ENCODE assay signal across 11 cellular contexts in the genomic region with DNA sequence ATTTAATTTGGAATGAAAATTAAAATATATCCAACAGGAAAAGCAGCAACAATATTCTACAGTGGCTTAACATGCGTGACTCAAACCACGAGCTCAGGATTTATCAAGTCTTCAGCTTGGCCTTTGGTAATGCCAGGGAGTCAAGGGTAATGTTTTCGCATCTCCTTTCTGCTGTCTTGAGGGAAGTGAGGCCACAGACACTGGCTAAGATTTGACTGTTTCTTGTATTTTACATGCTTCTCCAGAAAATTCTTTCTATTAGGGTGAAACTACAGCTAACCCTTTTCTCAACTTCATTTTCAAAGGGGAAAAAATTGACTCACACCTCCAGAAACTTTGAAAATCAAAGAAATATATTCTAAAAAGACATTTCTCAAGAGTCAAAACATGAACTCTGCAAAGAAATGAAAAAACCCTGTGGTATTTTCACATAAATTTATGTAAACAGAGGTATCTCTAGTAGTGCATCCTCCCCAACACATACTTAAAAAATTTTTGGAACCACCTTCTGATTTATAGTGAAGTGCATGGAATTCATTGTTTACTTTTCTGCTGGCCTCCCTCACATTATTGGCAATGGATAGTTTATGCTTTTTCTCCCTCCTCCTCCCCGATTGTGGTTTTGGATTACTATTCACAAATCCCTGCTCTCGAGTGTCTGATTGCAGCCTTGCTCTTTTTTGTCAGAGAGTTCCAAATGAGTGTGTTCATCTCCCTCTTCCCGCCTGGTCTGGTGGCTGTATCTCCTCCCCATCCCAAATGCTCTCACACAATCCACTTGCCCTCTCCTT. TPM values are rescaled to one million over a fixed set of nuclear protein-coding genes. Genes with fewer than 3 reads are reported as not detected.
DNase-seq lines count a peak whose midpoint lies in the region; ATAC-seq and TF ChIP-seq lines count a peak whose summit lies in the region.
"Had no signal": no experiment of that assay in that cellular context is flagged by ENCODE, and none has a peak within 500 bp of the region (broad histone marks: within the 10 kb centered on the region; RNA-seq: fewer than 3 reads in every experiment).

No MANE protein-coding gene starts in this region.

- H3K4me2 ChIP-seq in GM23338, result no peak overlapping the region
- H3K4me2 ChIP-seq in mesenchymal stem cell (ENCODE audit: low read length, poor library complexity, severe bottlenecking), result no peak overlapping the region

- no peak overlapping the region for H3K23ac ChIP-seq in mesenchymal stem cell (ENCODE audit: low read length in 2 of 2)

- H2AK5ac ChIP-seq in mesenchymal stem cell (ENCODE audit: low read length, severe bottlenecking), result no peak overlapping the region

- no peak overlapping the region for H3K4ac ChIP-seq in mesenchymal stem cell (ENCODE audit: low read depth in 1 of 2, low read length in 2 of 2)

- H2BK15ac ChIP-seq in mesenchymal stem cell (ENCODE audit: low read depth, poor library complexity, severe bottlenecking), result no peak overlapping the region

- H3K4me1 ChIP-seq in GM23338 (ENCODE audit: insufficient read depth) (peaks cover 6% of the 10 kb centered on the region; the same call in 1 of the 2 replicates), mesenchymal stem cell (ENCODE audit: control insufficient read depth, insufficient read depth, low read depth, low read length) (peaks cover 13% of the 10 kb centered on the region)

- no peaks in the 10 kb centered on the region for H3K9me2 ChIP-seq in GM23338 (ENCODE audit: insufficient read depth)

- ATAC-seq in GM23338, result no peak
- peak; percentile 24 for ATAC-seq in activated CD8-positive, alpha-beta T cell treated with anti-CD3 and anti-CD28 coated beads for 36 hours
- no peak for ATAC-seq in GM21825 (IDR thresholded peaks at IDR 0.05; ENCODE audit: unreplicated experiment)
- ATAC-seq in GM18907 (IDR thresholded peaks at IDR 0.05; ENCODE audit: unreplicated experiment), result no peak
- ATAC-seq in Right ventricle myocardium superior (ENCODE audit: poor library complexity), result no peak

- no peak overlapping the region for H2BK12ac ChIP-seq in mesenchymal stem cell (ENCODE audit: low read length in 2 of 2)

- no peak overlapping the region for H2BK5ac ChIP-seq in mesenchymal stem cell (ENCODE audit: low read depth, low read length, poor library complexity, severe bottlenecking)

- H3K27me3 Mint-ChIP-seq in GM23338 (ENCODE audit: insufficient read depth, low read depth, poor library complexity), result peaks cover 1% of the 10 kb centered on the region
- no peaks in the 10 kb centered on the region for H3K27me3 Mint-ChIP-seq in activated CD8-positive, alpha-beta T cell treated with anti-CD3 and anti-CD28 coated beads for 36 hours

- H3K36me3 ChIP-seq in GM23338 (ENCODE audit: insufficient read depth) (no peaks in the 10 kb centered on the region), mesenchymal stem cell (ENCODE audit: control insufficient read depth in 1 of 2, insufficient read depth in 2 of 2, low read depth in 1 of 2, low read length in 2 of 2) (peaks cover 0 to 98% of the 10 kb centered on the region in 2 experiments)

- 51% methylated on average over 6 of the region's 6 CpGs for WGBS in mesenchymal stem cell

- H3K4me3 Mint-ChIP-seq in GM23338, result no peak overlapping the region
- no peak overlapping the region for H3K4me3 Mint-ChIP-seq in activated CD8-positive, alpha-beta T cell treated with anti-CD3 and anti-CD28 coated beads for 36 hours
- H3K4me3 Mint-ChIP-seq: dendritic cell treated with granulocyte-macrophage colony-stimulating factor and Interleukin-4, amounts not matched to agents 40 ng/mL and 50 ng/mL, for 4 days had no signal

- DNase-seq in AG09319 (ENCODE audit: extremely low read depth, low read depth), result peak; percentile 73
- no peak for DNase-seq in GM23338 (ENCODE audit: low spot score)
- no peak for DNase-seq in activated CD8-positive, alpha-beta T cell treated with anti-CD3 and anti-CD28 coated beads for 36 hours
- DNase-seq in mesenchymal stem cell, result peak; percentile 38
- DNase-seq in Right ventricle myocardium superior, result no peak
- no peak for DNase-seq in hypothalamus (lab: John Stamatoyannopoulos, UW)
- DNase-seq: DMS153, NCI-H82 had no signal

- H3K27me3 ChIP-seq in GM23338 (ENCODE audit: insufficient read depth), result no peaks in the 10 kb centered on the region
- no peaks in the 10 kb centered on the region for H3K27me3 ChIP-seq in mesenchymal stem cell (ENCODE audit: control insufficient read depth in 1 of 2, insufficient read depth in 1 of 2, low read length in 2 of 2)

- H4K20me1 ChIP-seq in GM23338 (replicated peaks; ENCODE audit: insufficient read depth), result no peaks in the 10 kb centered on the region

- H3K27ac Mint-ChIP-seq in GM23338, result peak overlapping the region; percentile 13; the same call in 1 of the 2 replicates
- H3K27ac Mint-ChIP-seq in activated CD8-positive, alpha-beta T cell treated with anti-CD3 and anti-CD28 coated beads for 36 hours, result no peak overlapping the region
- H3K27ac Mint-ChIP-seq: dendritic cell treated with granulocyte-macrophage colony-stimulating factor and Interleukin-4, amounts not matched to agents 40 ng/mL and 50 ng/mL, for 4 days had no signal

- peaks cover 8% of the 10 kb centered on the region for H3K4me1 Mint-ChIP-seq in GM23338
- H3K4me1 Mint-ChIP-seq in activated CD8-positive, alpha-beta T cell treated with anti-CD3 and anti-CD28 coated beads for 36 hours (ENCODE audit: low read depth), result peaks cover 56% of the 10 kb centered on the region

- no peaks in the 10 kb centered on the region for H3K36me3 Mint-ChIP-seq in GM23338 (ENCODE audit: low read depth)
- H3K36me3 Mint-ChIP-seq in activated CD8-positive, alpha-beta T cell treated with anti-CD3 and anti-CD28 coated beads for 36 hours (ENCODE audit: low read depth), result peaks cover 26% of the 10 kb centered on the region

- H3K79me2 ChIP-seq in GM23338 (replicated peaks; ENCODE audit: insufficient read depth), result no peaks in the 10 kb centered on the region

- intact Hi-C loops in activated CD8-positive, alpha-beta T cell treated with anti-CD3 and anti-CD28 coated beads for 36 hours (cut with micrococcal nuclease), result no loop called here
- intact Hi-C loops in Right ventricle myocardium superior (cut with DNase I), result no loop called here

- H4K91ac ChIP-seq in mesenchymal stem cell (ENCODE audit: low read length), result no peak overlapping the region

- H3K4me3 ChIP-seq in GM23338 (no peak overlapping the region), mesenchymal stem cell (ENCODE audit: insufficient read depth in 1 of 2, low read depth in 1 of 2, low read length in 2 of 2) (no peak overlapping the region)

- H3K27ac ChIP-seq in GM23338 (ENCODE audit: low read depth) (no peak overlapping the region), mesenchymal stem cell (ENCODE audit: low read length, poor library complexity, severe bottlenecking) (no peak overlapping the region)

- H3K79me1 ChIP-seq in mesenchymal stem cell (replicated peaks; ENCODE audit: low read length, poor library complexity, severe bottlenecking), result no peaks in the 10 kb centered on the region

- POLR2A ChIA-PET in activated CD8-positive, alpha-beta T cell treated with anti-CD3 and anti-CD28 coated beads for 36 hours (lab: Charles Lee), result interaction anchor here (0.7 to 1.2 kb wide), 2 partner anchors 44 to 72 kb away, joined by 3 to 4 read pairs; no protein-coding TSS in a partner anchor

- CTCF ChIA-PET in activated CD8-positive, alpha-beta T cell treated with anti-CD3 and anti-CD28 coated beads for 36 hours (lab: Charles Lee), result interaction anchor here (1.0 to 2.0 kb wide), 3 partner anchors 12 to 92 kb away, joined by 3 to 6 read pairs (median 4); no protein-coding TSS in a partner anchor

- H3K18ac ChIP-seq in mesenchymal stem cell (ENCODE audit: low read depth in 1 of 2, low read length in 2 of 2), result no peak overlapping the region

- peak overlapping the region; percentile 50 for H3K9ac ChIP-seq in mesenchymal stem cell (ENCODE audit: low read length)

- H4K8ac ChIP-seq in mesenchymal stem cell (ENCODE audit: low read length), result no peak overlapping the region

- H2BK120ac ChIP-seq in mesenchymal stem cell (ENCODE audit: low read depth, low read length), result no peak overlapping the region

- no peaks in the 10 kb centered on the region for H3F3A ChIP-seq in GM23338 (replicated peaks; ENCODE audit: low read depth)

- no peaks in the 10 kb centered on the region for H3K9me3 ChIP-seq in mesenchymal stem cell (ENCODE audit: control insufficient read depth, low read length)

- no peak overlapping the region for H3K14ac ChIP-seq in mesenchymal stem cell (ENCODE audit: low read length in 2 of 2)

- no peaks in the 10 kb centered on the region for H3K9me3 Mint-ChIP-seq in GM23338
- H3K9me3 Mint-ChIP-seq in activated CD8-positive, alpha-beta T cell treated with anti-CD3 and anti-CD28 coated beads for 36 hours, result no peaks in the 10 kb centered on the region
- H3K9me3 Mint-ChIP-seq: dendritic cell treated with granulocyte-macrophage colony-stimulating factor and Interleukin-4, amounts not matched to agents 40 ng/mL and 50 ng/mL, for 4 days had no signal

- H2AFZ ChIP-seq in GM23338 (no peak overlapping the region), mesenchymal stem cell (ENCODE audit: low read depth, low read length) (no peak overlapping the region)

- TF ChIP-seq CTCF in AG09319 (IDR thresholded peaks at IDR 0.05; ENCODE audit: low read depth, low read length) (no peak), GM23338 (conservative IDR thresholded peaks at IDR 0.05; ENCODE audit: low read depth in 2 of 2) (no peak)
- TF ChIP-seq CTCF in activated CD8-positive, alpha-beta T cell treated with anti-CD3 and anti-CD28 coated beads for 36 hours (IDR thresholded peaks at IDR 0.05), result no peak

TF ChIP-seq in GM23338, 12 proteins besides CTCF, POLR2A, EP300 and RAD21 (continues in another document):
- TF ChIP-seq JUNB (IDR thresholded peaks at IDR 0.05; ENCODE audit: unreplicated experiment) (no peak), STAT1 (IDR thresholded peaks at IDR 0.05; ENCODE audit: unreplicated experiment) (no peak)

RNA-seq across cellular contexts. Expression of a gene that starts 48.7 kb away (rescaled TPM):
- total RNA-seq in GM23338 (2014; rRNA removed; shearing (Covaris generic)), result 2.8 and 4.1 TPM in 2 replicates
- 1.0 and 1.5 TPM in 2 replicates for polyA plus RNA-seq in GM23338 (2016; fragmentation: Nextera tagmentation; extraction: Ambion mirVana)
- 10 to 100 TPM; 25.9 to 26.4 TPM for total RNA-seq in activated CD8-positive, alpha-beta T cell treated with anti-CD3 and anti-CD28 coated beads for 36 hours
- 80.0 TPM for polyA plus RNA-seq in mesenchymal stem cell (2013, experiment 1 of 2)
- 82.7 TPM for polyA plus RNA-seq in mesenchymal stem cell (2013, experiment 2 of 2)
- 3.8 TPM for total RNA-seq in Right ventricle myocardium superior

Comparison
In these comparisons a context has a peak if more than half of its experiments do, and no peak if none do; other contexts are left out.
1. DNase-seq: peak in AG09319 (single experiment) and mesenchymal stem cell (single experiment); none in GM23338 (single experiment), activated CD8-positive, alpha-beta T cell treated with anti-CD3 and anti-CD28 coated beads for 36 hours (single experiment), Right ventricle myocardium superior (single experiment) and hypothalamus (0 of 51).